1 cellular context compared by ENCODE assay signal in genomic region chr6:56507517-56507916, GRCh38.
TF ChIP-seq lines count a peak whose summit lies in the region.

No MANE protein-coding gene starts in this region.

TF ChIP-seq in GM23338, 12 proteins besides CTCF, POLR2A, EP300 and RAD21 (continued from another document):
- no peak for TF ChIP-seq ZNF331 (CRISPR knock-in tag; IDR thresholded peaks at IDR 0.05; ENCODE audit: low read depth)
- no peak for TF ChIP-seq EZH2 (IDR thresholded peaks at IDR 0.05; ENCODE audit: low read depth, unreplicated experiment)
- no peak for TF ChIP-seq POLR2AphosphoS5 (IDR thresholded peaks at IDR 0.05; ENCODE audit: low read depth)
- TF ChIP-seq NANOG (IDR thresholded peaks at IDR 0.05; ENCODE audit: borderline replicate concordance) = no peak
- no peak for TF ChIP-seq EZH2phosphoT487 (IDR thresholded peaks at IDR 0.05; ENCODE audit: unreplicated experiment)
- no peak for TF ChIP-seq JUNB (IDR thresholded peaks at IDR 0.05; ENCODE audit: unreplicated experiment)
- TF ChIP-seq CREB1 (CRISPR knock-in tag; IDR thresholded peaks at IDR 0.05; ENCODE audit: low read depth) = no peak
- no peak for TF ChIP-seq ETS1 (IDR thresholded peaks at IDR 0.05)
- no peak for TF ChIP-seq ZNF114 (CRISPR knock-in tag; IDR thresholded peaks at IDR 0.05)
- no peak for TF ChIP-seq ZNF462 (CRISPR knock-in tag; IDR thresholded peaks at IDR 0.05)
